ENCODE assay signal across 33 cellular contexts in the genomic region with DNA sequence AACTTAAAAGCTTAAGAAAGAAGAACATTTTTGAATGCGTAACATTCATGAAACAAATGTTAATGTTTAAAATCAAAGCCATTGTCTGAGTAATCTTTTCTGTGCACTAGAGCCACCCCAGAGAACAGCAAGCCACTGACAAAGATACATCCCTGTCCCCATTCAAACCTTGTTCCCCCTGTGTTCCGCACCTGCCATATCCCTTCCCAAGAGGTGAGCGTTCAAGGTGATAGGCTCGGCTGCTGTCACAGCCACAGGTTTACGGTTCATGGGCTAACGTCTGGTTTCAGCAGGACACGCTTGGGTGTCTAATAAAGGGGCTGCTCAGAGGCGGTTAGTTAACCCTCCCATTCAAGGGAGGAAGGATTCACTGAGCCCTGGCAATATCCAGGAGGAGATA. TPM values are rescaled to one million over a fixed set of nuclear protein-coding genes. Genes with fewer than 3 reads are reported as not detected.
"Had no signal": no experiment of that assay in that cellular context is flagged by ENCODE, and none has a peak within 500 bp of the region (broad histone marks: within the 10 kb centered on the region; RNA-seq: fewer than 3 reads in every experiment).

No MANE protein-coding gene starts in this region.

- H3K27me3 Mint-ChIP-seq: activated B cell treated with CpG ODN at 0.5 μM for 24 hours; activated CD4-positive, alpha-beta T cell treated with anti-CD3 and anti-CD28 coated beads, Interleukin-2, amount 10 ng/mL, durations not matched to agents 24 days and 14 days had no signal

- H3K4me1 Mint-ChIP-seq: activated B cell treated with CpG ODN at 0.5 μM for 24 hours; activated CD4-positive, alpha-beta memory T cell treated with anti-CD3 and anti-CD28 coated beads, Interleukin-2, amount 10 ng/mL, durations not matched to agents 7 days and 5 days; activated CD4-positive, alpha-beta T cell treated with anti-CD3 and anti-CD28 coated beads, Interleukin-2, amount 10 ng/mL, durations not matched to agents 24 days and 14 days; activated T-helper 17 cell treated with anti-CD3 and anti-CD28 coated beads, Interleukin-2, amount 50 U/mL, for 72 hours; T-cell had no signal

- H3K27ac ChIP-seq: brain microvascular endothelial cell, cardiac muscle cell, SK-N-MC had no signal

- H3K27ac Mint-ChIP-seq: activated B cell treated with CpG ODN at 0.5 μM for 24 hours; activated CD4-positive, alpha-beta memory T cell treated with anti-CD3 and anti-CD28 coated beads, Interleukin-2, amount 10 ng/mL, durations not matched to agents 7 days and 5 days; activated CD4-positive, alpha-beta T cell treated with anti-CD3 and anti-CD28 coated beads, Interleukin-2, amount 10 ng/mL, durations not matched to agents 24 days and 14 days; activated naive CD4-positive, alpha-beta T cell treated with anti-CD3 and anti-CD28 coated beads for 36 hours; activated naive CD8-positive, alpha-beta T cell; activated T-helper 17 cell treated with anti-CD3 and anti-CD28 coated beads, Interleukin-2, amount 50 U/mL, for 72 hours; T-cell had no signal

- H3K9me3 Mint-ChIP-seq: activated B cell treated with CpG ODN at 0.5 μM for 24 hours; activated CD4-positive, alpha-beta memory T cell treated with anti-CD3 and anti-CD28 coated beads, Interleukin-2, amount 10 ng/mL, durations not matched to agents 7 days and 5 days; activated CD4-positive, alpha-beta T cell treated with anti-CD3 and anti-CD28 coated beads, Interleukin-2, amount 10 ng/mL, durations not matched to agents 24 days and 14 days; activated naive CD4-positive, alpha-beta T cell treated with anti-CD3 and anti-CD28 coated beads for 36 hours; activated T-helper 17 cell treated with anti-CD3 and anti-CD28 coated beads, Interleukin-2, amount 50 U/mL, for 72 hours had no signal

- H3K9me3 ChIP-seq: MG63 had no signal

- H3K36me3 Mint-ChIP-seq: activated naive CD8-positive, alpha-beta T cell; T-cell had no signal

- H3K4me3 ChIP-seq: cardiac muscle cell, MG63, SK-N-MC had no signal

- H3K4me3 Mint-ChIP-seq: activated B cell treated with CpG ODN at 0.5 μM for 24 hours; activated CD4-positive, alpha-beta memory T cell treated with anti-CD3 and anti-CD28 coated beads, Interleukin-2, amount 10 ng/mL, durations not matched to agents 7 days and 5 days; activated CD4-positive, alpha-beta T cell treated with anti-CD3 and anti-CD28 coated beads, Interleukin-2, amount 10 ng/mL, durations not matched to agents 24 days and 14 days; activated naive CD4-positive, alpha-beta T cell treated with anti-CD3 and anti-CD28 coated beads for 36 hours; activated naive CD8-positive, alpha-beta T cell; activated T-helper 17 cell treated with anti-CD3 and anti-CD28 coated beads, Interleukin-2, amount 50 U/mL, for 72 hours; T-cell had no signal

- DNase-seq: activated B cell treated with CpG ODN at 0.5 μM for 24 hours; activated CD4-positive, alpha-beta memory T cell treated with anti-CD3 and anti-CD28 coated beads, Interleukin-2, amount 10 ng/mL, durations not matched to agents 7 days and 5 days; activated CD4-positive, alpha-beta T cell treated with anti-CD3 and anti-CD28 coated beads for 1 hour; activated CD4-positive, alpha-beta T cell treated with anti-CD3 and anti-CD28 coated beads, Interleukin-2, amount 10 ng/mL, durations not matched to agents 24 days and 14 days; activated gamma-delta T cell; activated naive CD4-positive, alpha-beta T cell treated with anti-CD3 and anti-CD28 coated beads for 36 hours; activated T-cell treated with anti-CD3 and anti-CD28 coated beads for 4 hours; activated T-cell treated with anti-CD3 and anti-CD28 coated beads, Interleukin-2, amount 50 U/mL, for 48 hours; amygdala; brain microvascular endothelial cell; MG63; MV-4-11; NCI-H1092 treated with DMSO at 0.1 percent for 48 hours; NCI-H1417 treated with DMSO at 0.1 percent for 48 hours; NCI-H1694; NCI-H2029; NCI-H2171; NCI-H2227 treated with DMSO at 0.1 percent for 48 hours; NCI-H446 treated with DMSO at 0.1 percent for 48 hours; NCI-H526 treated with DMSO at 0.1 percent for 48 hours; NK-92 treated with Interleukin-12 subunit alpha and Interleukin-12 subunit beta, amount 100 ng/mL, for 24 hours; OCI-M1; RPMI8226; T-cell; T-helper 2 cell; T1000 had no signal

- H3K27me3 ChIP-seq: cardiac muscle cell, MG63 had no signal

- ATAC-seq: activated T-helper 17 cell treated with anti-CD3 and anti-CD28 coated beads, Interleukin-2, amount 50 U/mL, for 72 hours; Panc1; Right ventricle myocardium inferior; T-cell had no signal

- H3K36me3 ChIP-seq: brain microvascular endothelial cell, cardiac muscle cell, MG63 had no signal

RNA-seq across cellular contexts. Expression of a gene that starts 24.5 kb away (rescaled TPM):
- total RNA-seq: activated B cell treated with CpG ODN at 0.5 μM for 24 hours; activated CD4-positive, alpha-beta memory T cell treated with anti-CD3 and anti-CD28 coated beads, Interleukin-2, amount 10 ng/mL, durations not matched to agents 7 days and 5 days had no signal

RNA-seq across cellular contexts. Expression of a gene that starts 45.4 kb away (rescaled TPM):
- total RNA-seq: activated B cell treated with CpG ODN at 0.5 μM for 24 hours; activated CD4-positive, alpha-beta memory T cell treated with anti-CD3 and anti-CD28 coated beads, Interleukin-2, amount 10 ng/mL, durations not matched to agents 7 days and 5 days; activated CD4-positive, alpha-beta T cell treated with anti-CD3 and anti-CD28 coated beads, Interleukin-2, amount 10 ng/mL, durations not matched to agents 24 days and 14 days; activated CD8-positive, alpha-beta memory T cell treated with anti-CD3 and anti-CD28 coated beads for 36 hours; activated naive CD4-positive, alpha-beta T cell treated with anti-CD3 and anti-CD28 coated beads for 36 hours; activated T-helper 17 cell treated with anti-CD3 and anti-CD28 coated beads, Interleukin-2, amount 50 U/mL, for 72 hours; T-cell had no signal
